Comparison of ENCODE assay signal across 16 cellular contexts in the genomic region with DNA sequence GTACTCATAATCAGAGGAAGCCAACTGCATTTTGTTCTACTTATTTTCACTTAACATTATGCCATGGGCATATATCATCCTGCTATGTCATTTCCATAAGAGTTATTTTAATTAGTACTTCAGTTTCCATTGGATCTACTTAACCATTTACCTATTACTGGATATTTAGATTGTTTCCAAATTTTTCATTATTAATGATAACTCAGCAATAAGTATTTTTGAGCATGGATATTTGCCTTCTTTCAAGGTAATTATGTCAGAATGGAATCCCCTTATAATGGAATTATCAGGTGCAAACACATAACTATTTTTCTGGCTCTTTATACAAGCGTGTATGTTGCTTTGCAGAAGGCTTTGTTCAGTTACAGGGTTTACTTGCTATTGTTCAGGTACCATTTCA.
DNase-seq lines count a peak whose midpoint lies in the region; ATAC-seq and TF ChIP-seq lines count a peak whose summit lies in the region.
"Had no signal": no experiment of that assay in that cellular context is flagged by ENCODE, and none has a peak within 500 bp of the region (broad histone marks: within the 10 kb centered on the region; RNA-seq: fewer than 3 reads in every experiment).

No MANE protein-coding gene starts in this region.

- in situ Hi-C loops in IMR-90 (cut with MboI; ENCODE audit: low sequenced_read_pairs) = loop anchor here (10.0 kb wide), 3 partner anchors 311 to 1421 kb away; no protein-coding TSS in a partner anchor

- H3K27me3 ChIP-seq in IMR-90 (ENCODE audit: control insufficient read depth, insufficient read depth, low read length) (no peaks in the 10 kb centered on the region), esophagus muscularis mucosa (no peaks in the 10 kb centered on the region), rectal smooth muscle tissue (ENCODE audit: control insufficient read depth, insufficient read depth, low read length) (no peaks in the 10 kb centered on the region), upper lobe of left lung (no peaks in the 10 kb centered on the region)
- H3K27me3 ChIP-seq: BLaER1 had no signal

- H2BK15ac ChIP-seq in IMR-90 (ENCODE audit: low read depth, low read length) = no peak overlapping the region

- H3K9me1 ChIP-seq in IMR-90 (ENCODE audit: insufficient read depth, low read length) = no peaks in the 10 kb centered on the region

- no peak overlapping the region for H3K4ac ChIP-seq in IMR-90 (ENCODE audit: low read depth, low read length)

- H3K56ac ChIP-seq in IMR-90 (ENCODE audit: extremely low read depth, insufficient read depth, low read length) = no peak overlapping the region

- no peak overlapping the region for H3K4me3 ChIP-seq in IMR-90 (ENCODE audit: insufficient read depth, low read depth, low read length)
- H3K4me3 ChIP-seq in esophagus muscularis mucosa = no peak overlapping the region
- H3K4me3 ChIP-seq in rectal smooth muscle tissue (ENCODE audit: low read length) = no peak overlapping the region
- no peak overlapping the region for H3K4me3 ChIP-seq in upper lobe of left lung
- H3K4me3 ChIP-seq: BLaER1, GM23248 had no signal

- WGBS in IMR-90 (ENCODE audit: extremely low coverage in 2 of 2, insufficient read length in 1 of 2), 2 experiments = no CpG with 5 or more reads among the region's 1 CpG
- WGBS in esophagus muscularis mucosa = 90% methylated on average over 1 of the region's 1 CpG
- 88 to 94% methylated on average over 1 of the region's 1 CpG for WGBS in upper lobe of left lung, 2 donors

- no peak overlapping the region for H3K23ac ChIP-seq in IMR-90 (ENCODE audit: low read depth, low read length)

- no peak overlapping the region for H4K91ac ChIP-seq in IMR-90 (ENCODE audit: insufficient read depth, low read depth, low read length)

- TF ChIP-seq RAD21 in IMR-90 (IDR thresholded peaks at IDR 0.05; ENCODE audit: low read length) = no peak

- H2AK9ac ChIP-seq in IMR-90 (replicated peaks; ENCODE audit: low read depth, low read length, poor library complexity) = no peak overlapping the region

- CTCF ChIA-PET in IMR-90 (lab: Yijun Ruan, JAX) = no interaction called here

- H3K9me3 ChIP-seq in IMR-90 (ENCODE audit: control insufficient read depth, insufficient read depth, low read length) = no peaks in the 10 kb centered on the region
- H3K9me3 ChIP-seq in esophagus muscularis mucosa = no peaks in the 10 kb centered on the region
- no peaks in the 10 kb centered on the region for H3K9me3 ChIP-seq in upper lobe of left lung
- H3K9me3 ChIP-seq: Caco-2 had no signal

- TF ChIP-seq POLR2A in IMR-90 (IDR thresholded peaks at IDR 0.05; ENCODE audit: low read depth, low read length) (no peak), esophagus muscularis mucosa (IDR thresholded peaks at IDR 0.05; ENCODE audit: low read depth) (no peak), upper lobe of left lung (IDR thresholded peaks at IDR 0.05) (no peak)

- H2BK5ac ChIP-seq in IMR-90 (ENCODE audit: low read depth, low read length, poor library complexity, severe bottlenecking) = no peak overlapping the region

- H4K20me1 ChIP-seq in IMR-90 (ENCODE audit: insufficient read depth, low read length) = no peaks in the 10 kb centered on the region
- H4K20me1 ChIP-seq: BLaER1 had no signal

- H3K27ac ChIP-seq in IMR-90 (ENCODE audit: insufficient read depth, low read length) = no peak overlapping the region
- H3K27ac ChIP-seq in esophagus muscularis mucosa (replicated peaks in 1 of 4) = peak overlapping the region; percentile 67 to 78 (median 76)
- peak overlapping the region; percentile 68 for H3K27ac ChIP-seq in rectal smooth muscle tissue (ENCODE audit: low read depth, low read length)
- no peak overlapping the region for H3K27ac ChIP-seq in upper lobe of left lung
- H3K27ac ChIP-seq: BLaER1, C4-2B, GM23248 had no signal

- intact Hi-C loops in IMR-90 (cut with micrococcal nuclease) (loop anchor here (2.0 to 10.0 kb wide), 3 partner anchors 317 to 1231 kb away; no protein-coding TSS in a partner anchor), esophagus muscularis mucosa (cut with DNase I) (loop anchor here (5.0 to 10.0 kb wide), 2 partner anchors 311 to 928 kb away; no protein-coding TSS in a partner anchor)

- dilution Hi-C loops in IMR-90 (cut with HindIII; ENCODE audit: low sequenced_read_pairs, unreplicated experiment) = no loop called here

- H3K9ac ChIP-seq in IMR-90 (ENCODE audit: low read depth, low read length) (no peak overlapping the region), rectal smooth muscle tissue (ENCODE audit: low read length) (no peak overlapping the region)
- H3K9ac ChIP-seq: BLaER1, GM23248 had no signal

- H4K8ac ChIP-seq in IMR-90 (ENCODE audit: low read depth in 2 of 2, low read length in 2 of 2) = no peak overlapping the region

- no peak overlapping the region for H2AK5ac ChIP-seq in IMR-90 (ENCODE audit: low read depth, low read length)

- no peaks in the 10 kb centered on the region for H3K79me1 ChIP-seq in IMR-90 (ENCODE audit: low read depth in 1 of 2, low read length in 2 of 2)

- no peak for TF ChIP-seq CTCF in IMR-90 (conservative IDR thresholded peaks at IDR 0.05; ENCODE audit: low read depth, low read length)
- TF ChIP-seq CTCF in esophagus muscularis mucosa (IDR thresholded peaks at IDR 0.05) = no peak
- TF ChIP-seq CTCF in upper lobe of left lung (IDR thresholded peaks at IDR 0.05) = no peak

- no TSS peak for BruUV-seq in IMR-90 (replicated peaks; lab: Mats Ljungman, UMichigan)

- H3K4me1 ChIP-seq in IMR-90 (ENCODE audit: control insufficient read depth, insufficient read depth, low read length) (peaks cover 8% of the 10 kb centered on the region), esophagus muscularis mucosa (peaks cover 0 to 48% (median 45%) of the 10 kb centered on the region in 4 donors), rectal smooth muscle tissue (ENCODE audit: control insufficient read depth, insufficient read depth, low read length) (peaks cover 14% of the 10 kb centered on the region), upper lobe of left lung (peaks cover 0 to 11% (median 5%) of the 10 kb centered on the region in 4 donors)
- H3K4me1 ChIP-seq: Caco-2 had no signal

- H3K14ac ChIP-seq in IMR-90 (replicated peaks; ENCODE audit: low read depth, low read length) = no peak overlapping the region

- DNase-seq in IMR-90 (no peak), esophagus muscularis mucosa (ENCODE audit: extremely low spot score) (no peak), RPMI8226 (no peak), retina (no peak), upper lobe of left lung (no peak)
- DNase-seq: Caco-2; CD4-positive, CD25-positive, alpha-beta regulatory T cell; CD8-positive, alpha-beta T cell; DMS153; DND-41; GM23248; H7; HCEC 1CT had no signal

- H3K4me2 ChIP-seq in IMR-90 (ENCODE audit: low read depth, low read length) = no peak overlapping the region
- H3K4me2 ChIP-seq: BLaER1 had no signal

- no peak overlapping the region for H4K5ac ChIP-seq in IMR-90 (ENCODE audit: low read depth, low read length)

- no peak overlapping the region for H2BK20ac ChIP-seq in IMR-90 (ENCODE audit: low read depth, low read length)

- POLR2A ChIA-PET in IMR-90 (lab: Charles Lee; ENCODE audit: unreplicated experiment) = no interaction called here

- no peak for TF ChIP-seq EP300 in esophagus muscularis mucosa (IDR thresholded peaks at IDR 0.05)
- TF ChIP-seq EP300 in upper lobe of left lung (IDR thresholded peaks at IDR 0.05) = no peak

- no peak overlapping the region for H3K18ac ChIP-seq in IMR-90 (ENCODE audit: low read depth, low read length)

- no peaks in the 10 kb centered on the region for H3K36me3 ChIP-seq in IMR-90 (ENCODE audit: control insufficient read depth, insufficient read depth, low read length)
- no peaks in the 10 kb centered on the region for H3K36me3 ChIP-seq in esophagus muscularis mucosa
- H3K36me3 ChIP-seq in rectal smooth muscle tissue (ENCODE audit: control insufficient read depth, insufficient read depth, low read length) = no peaks in the 10 kb centered on the region
- H3K36me3 ChIP-seq in upper lobe of left lung = no peaks in the 10 kb centered on the region
- H3K36me3 ChIP-seq: BLaER1 had no signal

- H2BK120ac ChIP-seq in IMR-90 (ENCODE audit: low read depth, low read length) = no peak overlapping the region

- no peak overlapping the region for H2AFZ ChIP-seq in IMR-90 (replicated peaks; ENCODE audit: low read length, poor library complexity)
- H2AFZ ChIP-seq: GM23248 had no signal

- ATAC-seq in IMR-90 (ENCODE audit: low read depth) (no peak), upper lobe of left lung (ENCODE audit: low FRiP score in 2 of 2) (no peak)
- ATAC-seq: CD8-positive, alpha-beta T cell had no signal

TF ChIP-seq in IMR-90, 13 proteins besides CTCF, POLR2A, EP300 and RAD21:
- no peak for TF ChIP-seq CHD1 (IDR thresholded peaks at IDR 0.05; ENCODE audit: low read depth, low read length)
- TF ChIP-seq MAFK (IDR thresholded peaks at IDR 0.05; ENCODE audit: low read depth, low read length) = 0 out of 2 replicates have a peak, but pooled peaks have one; percentile 44
TF ChIP-seq in IMR-90: peak in this region for 1.

Comparison
In these comparisons a context has a peak if more than half of its experiments do, and no peak if none do; other contexts are left out.
1. H3K27ac ChIP-seq: peak in esophagus muscularis mucosa (4 of 4) and rectal smooth muscle tissue (single experiment); none in IMR-90 (single experiment) and upper lobe of left lung (0 of 4).